ENCODE assay signal across 3 cellular contexts in genomic region chr16:48836641-48837040, GRCh38.
"Had no signal": no experiment of that assay in that cellular context is flagged by ENCODE, and none has a peak within 500 bp of the region (broad histone marks: within the 10 kb centered on the region; RNA-seq: fewer than 3 reads in every experiment).

No MANE protein-coding gene starts in this region.

- DNase-seq: IMR-90, KBM-7, KG1 had no signal
